8 cellular contexts compared by ENCODE assay signal in genomic region chr4:69025191-69025998, GRCh38.
DNase-seq lines count a peak whose midpoint lies in the region; ATAC-seq and TF ChIP-seq lines count a peak whose summit lies in the region.

No MANE protein-coding gene starts in this region.

- H3K27me3 ChIP-seq in PC-3 (ENCODE audit: low read length) (no peaks in the 10 kb centered on the region), right lobe of liver (no peaks in the 10 kb centered on the region)

- POLR2A ChIA-PET in PC-3 (lab: Charles Lee; ENCODE audit: unreplicated experiment), result no interaction called here

- CTCF ChIA-PET in PC-3 (lab: Charles Lee), result no interaction called here

- H2AFZ ChIP-seq in PC-3 (ENCODE audit: low read length), result no peak overlapping the region

- no peak overlapping the region for H3K9ac ChIP-seq in PC-3 (ENCODE audit: low read length)

- H3K4me1 ChIP-seq in PC-3 (ENCODE audit: insufficient read depth, low read length) (no peaks in the 10 kb centered on the region), right lobe of liver (peaks cover 0 to 39% (median 7%) of the 10 kb centered on the region in 4 donors)

- no peaks in the 10 kb centered on the region for H3K36me3 ChIP-seq in PC-3 (ENCODE audit: low read depth, low read length)
- no peaks in the 10 kb centered on the region for H3K36me3 ChIP-seq in right lobe of liver

- 38% methylated on average over 3 of the region's 4 CpGs for WGBS in right lobe of liver (ENCODE audit: insufficient coverage, low coverage, low lambda C conversion rate, missing lambda C conversion rate)

- TF ChIP-seq CTCF in PC-3 (conservative IDR thresholded peaks at IDR 0.05; ENCODE audit: low read depth, low read length) (peak; percentile 70), right lobe of liver (IDR thresholded peaks at IDR 0.05) (peak; percentile 13 to 37 (median 22))

- H3K27ac ChIP-seq in PC-3 (ENCODE audit: low read length), result no peak overlapping the region
- H3K27ac ChIP-seq in right lobe of liver, result no peak overlapping the region

- H3K9me2 ChIP-seq in PC-3 (replicated peaks; ENCODE audit: low read length), result no peaks in the 10 kb centered on the region

- H3K9me3 ChIP-seq in PC-3 (ENCODE audit: low read length) (no peaks in the 10 kb centered on the region), right lobe of liver (no peaks in the 10 kb centered on the region)

- intact Hi-C loops in PC-3 (cut with micrococcal nuclease) (loop anchor here (1.0 kb wide), 1 partner anchor 526 kb away; no protein-coding TSS in a partner anchor), right lobe of liver (cut with DNase I) (no loop called here)

- H3K79me2 ChIP-seq in PC-3 (ENCODE audit: low read length), result no peaks in the 10 kb centered on the region

- ATAC-seq in GM18508 (IDR thresholded peaks at IDR 0.05; ENCODE audit: insufficient read depth, unreplicated experiment) (peak; percentile 81), HG02610 (IDR thresholded peaks at IDR 0.05; ENCODE audit: unreplicated experiment) (peak; percentile 59), PC-3 (peak; percentile 84), right lobe of liver (peak; percentile 61 to 78 (median 72))
- ATAC-seq in activated CD4-positive, CD25-positive, alpha-beta regulatory T cell treated with anti-CD3 and anti-CD28 coated beads, Interleukin-2, amount 50 U/mL, for 24 hours, result no peak

- no peak overlapping the region for H3K4me2 ChIP-seq in PC-3 (ENCODE audit: low read length)

- no peaks in the 10 kb centered on the region for H4K20me1 ChIP-seq in PC-3 (ENCODE audit: low read length)

- H3K4me3 ChIP-seq in PC-3 (ENCODE audit: low read length) (no peak overlapping the region), right lobe of liver (no peak overlapping the region)

- no peak for TF ChIP-seq POLR2A in right lobe of liver (IDR thresholded peaks at IDR 0.05)

- H3F3A ChIP-seq in PC-3 (ENCODE audit: low read length, unreplicated experiment), result no peaks in the 10 kb centered on the region

- DNase-seq in PC-3 (peak; percentile 49), right lobe of liver (no peak), HPDE6-E6E7 (ENCODE audit: extremely low spot score) (no peak), inferior parietal cortex (ENCODE audit: extremely low spot score) (no peak)
- no peak for DNase-seq in activated CD8-positive, alpha-beta memory T cell treated with anti-CD3 and anti-CD28 coated beads for 24 hours

- BruUV-seq in PC-3 (replicated peaks; lab: Mats Ljungman, UMichigan), result no TSS peak

Comparison
In these comparisons a context has a peak if more than half of its experiments do, and no peak if none do; other contexts are left out.
1. ATAC-seq: peak in GM18508 (single experiment), HG02610 (single experiment), PC-3 (single experiment) and right lobe of liver (4 of 4); none in activated CD4-positive, CD25-positive, alpha-beta regulatory T cell treated with anti-CD3 and anti-CD28 coated beads, Interleukin-2, amount 50 U/mL, for 24 hours (0 of 2).